ENCODE assay signal across 1 cellular context in the genomic region with DNA sequence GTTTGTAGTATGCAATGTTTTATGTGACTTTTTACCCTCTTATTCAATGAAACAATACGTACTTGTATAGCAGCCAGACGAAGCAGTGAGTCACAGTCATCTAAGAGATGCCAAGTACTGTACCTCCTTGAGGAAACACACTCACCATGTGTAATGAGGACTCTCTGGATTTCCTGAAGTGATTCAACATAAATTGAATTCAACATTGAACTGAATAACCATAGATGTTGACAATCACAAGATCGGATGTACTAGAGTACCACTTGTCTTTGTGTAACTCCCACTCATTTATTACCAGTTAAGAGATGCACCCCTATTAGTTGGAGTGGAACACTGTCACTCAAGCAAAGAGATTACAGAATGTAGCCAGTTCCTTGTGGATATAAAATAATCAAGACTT.
TF ChIP-seq lines count a peak whose summit lies in the region.

No MANE protein-coding gene starts in this region.

TF ChIP-seq in H1, 55 proteins besides CTCF, POLR2A, EP300 and RAD21 (continued from another document):
- no peak for TF ChIP-seq SIX5 (IDR thresholded peaks at IDR 0.05; ENCODE audit: low read depth, low read length)
- TF ChIP-seq RBBP5 (IDR thresholded peaks at IDR 0.05; ENCODE audit: borderline replicate concordance, low read depth, low read length): no peak
- no peak for TF ChIP-seq POU5F1 (IDR thresholded peaks at IDR 0.05; ENCODE audit: low read depth, low read length)
- TF ChIP-seq, protein P1, sequence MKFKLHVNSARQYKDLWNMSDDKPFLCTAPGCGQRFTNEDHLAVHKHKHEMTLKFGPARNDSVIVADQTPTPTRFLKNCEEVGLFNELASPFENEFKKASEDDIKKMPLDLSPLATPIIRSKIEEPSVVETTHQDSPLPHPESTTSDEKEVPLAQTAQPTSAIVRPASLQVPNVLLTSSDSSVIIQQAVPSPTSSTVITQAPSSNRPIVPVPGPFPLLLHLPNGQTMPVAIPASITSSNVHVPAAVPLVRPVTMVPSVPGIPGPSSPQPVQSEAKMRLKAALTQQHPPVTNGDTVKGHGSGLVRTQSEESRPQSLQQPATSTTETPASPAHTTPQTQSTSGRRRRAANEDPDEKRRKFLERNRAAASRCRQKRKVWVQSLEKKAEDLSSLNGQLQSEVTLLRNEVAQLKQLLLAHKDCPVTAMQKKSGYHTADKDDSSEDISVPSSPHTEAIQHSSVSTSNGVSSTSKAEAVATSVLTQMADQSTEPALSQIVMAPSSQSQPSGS (IDR thresholded peaks at IDR 0.05; ENCODE audit: low read length): no peak
- TF ChIP-seq FOSL1 (IDR thresholded peaks at IDR 0.05; ENCODE audit: insufficient read depth, low read depth, low read length): no peak
